Comparison of ENCODE assay signal across 8 cellular contexts in the genomic region with DNA sequence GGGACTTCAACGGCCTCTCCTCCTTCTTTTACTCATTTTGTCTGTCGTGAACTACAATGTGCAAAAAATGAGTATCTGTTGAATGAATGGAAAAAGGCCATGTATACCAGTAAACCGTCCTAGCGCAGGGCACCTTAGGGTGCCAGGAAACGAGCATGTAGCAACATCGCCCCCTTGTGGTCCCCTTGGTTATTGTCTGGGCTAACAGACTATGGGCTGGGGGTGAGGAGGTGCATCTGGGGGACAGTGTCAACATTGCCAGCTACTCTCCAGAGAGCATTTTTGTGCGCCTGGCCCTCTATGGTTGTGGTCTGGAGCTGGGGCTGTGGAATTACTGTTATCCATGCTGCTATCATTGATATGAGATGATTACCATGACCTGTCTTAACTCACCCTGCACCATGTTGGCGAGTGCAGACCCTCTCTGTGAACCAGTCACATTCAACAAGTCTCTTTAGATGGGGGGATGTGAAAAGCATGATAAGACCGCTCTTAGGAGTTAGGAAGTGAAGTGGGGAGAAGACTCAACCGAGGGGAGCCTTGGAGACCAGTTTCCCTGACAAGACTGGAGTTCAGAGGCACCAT. TPM values are rescaled to one million over a fixed set of nuclear protein-coding genes. Genes with fewer than 3 reads are reported as not detected.
A peak's percentile ranks its signal among the peaks of the same experiment; 100 is the strongest.
DNase-seq lines count a peak whose midpoint lies in the region; ATAC-seq and TF ChIP-seq lines count a peak whose summit lies in the region.

No MANE protein-coding gene starts in this region.

- no peak overlapping the region for H3K4me3 ChIP-seq in fibroblast of the aortic adventitia (ENCODE audit: low read depth, low read length)

- no peaks in the 10 kb centered on the region for H3K4me1 Mint-ChIP-seq in osteocyte (ENCODE audit: unreplicated experiment)
- H3K4me1 Mint-ChIP-seq in type B pancreatic cell (ENCODE audit: unreplicated experiment) = peaks cover 4% of the 10 kb centered on the region

- H3K27me3 Mint-ChIP-seq in osteocyte (ENCODE audit: unreplicated experiment) (no peaks in the 10 kb centered on the region), type B pancreatic cell (no peaks in the 10 kb centered on the region)

- H3K9me3 Mint-ChIP-seq in osteocyte (ENCODE audit: unreplicated experiment) (no peaks in the 10 kb centered on the region), type B pancreatic cell (no peaks in the 10 kb centered on the region)

- H3K4me3 Mint-ChIP-seq in osteocyte (ENCODE audit: unreplicated experiment) (no peak overlapping the region), type B pancreatic cell (no peak overlapping the region)

- no peak overlapping the region for H3K27ac ChIP-seq in C4-2B

- H3K36me3 Mint-ChIP-seq in osteocyte (ENCODE audit: unreplicated experiment) (peaks cover 25% of the 10 kb centered on the region), type B pancreatic cell (peaks cover 16% of the 10 kb centered on the region)

- peak; percentile 84 for DNase-seq in OCI-M1 (lab: John Stamatoyannopoulos, UW)
- peak; percentile 70 for DNase-seq in activated T-cell treated with anti-CD3 and anti-CD28 coated beads for 48 hours (ENCODE audit: low read depth)
- peak; percentile 54 for DNase-seq in fibroblast of the aortic adventitia (ENCODE audit: low read depth)
- no peak for DNase-seq in osteocyte (ENCODE audit: extremely low spot score, unreplicated experiment)
- no peak for DNase-seq in type B pancreatic cell (ENCODE audit: extremely low spot score, unreplicated experiment)

- TF ChIP-seq CTCF in C4-2B (conservative IDR thresholded peaks at IDR 0.05) (peak; percentile 95), fibroblast of the aortic adventitia (IDR thresholded peaks at IDR 0.05; ENCODE audit: insufficient read depth, low read length) (peak; percentile 90), osteocyte (IDR thresholded peaks at IDR 0.05) (peak; percentile 63), type B pancreatic cell (conservative IDR thresholded peaks at IDR 0.05) (peak; percentile 89)

- ATAC-seq in HG02885 (IDR thresholded peaks at IDR 0.05; ENCODE audit: poor library complexity, unreplicated experiment) (peak; percentile 37), HG03457 (IDR thresholded peaks at IDR 0.05; ENCODE audit: unreplicated experiment) (no peak)

- H3K27ac Mint-ChIP-seq in osteocyte (ENCODE audit: unreplicated experiment) = no peak overlapping the region
- no peak overlapping the region for H3K27ac Mint-ChIP-seq in type B pancreatic cell

RNA-seq across cellular contexts. Expression of a gene that starts 22.8 kb away (rescaled TPM):
- total RNA-seq in fibroblast of the aortic adventitia (ENCODE audit: low replicate concordance) = not detected in 2 replicates
- not detected in 2 replicates for total RNA-seq in osteocyte
- 0.27 and 0.36 TPM in 2 replicates for total RNA-seq in type B pancreatic cell (ENCODE audit: low replicate concordance)

RNA-seq across cellular contexts. Expression of a gene that starts 41.4 kb away (rescaled TPM):
- 17.3 and 30.6 TPM in 2 replicates for total RNA-seq in fibroblast of the aortic adventitia (ENCODE audit: low replicate concordance)
- 31.5 and 35.8 TPM in 2 replicates for total RNA-seq in osteocyte
- 44.6 and 51.9 TPM in 2 replicates for total RNA-seq in type B pancreatic cell (ENCODE audit: low replicate concordance)

RNA-seq across cellular contexts. Expression of a gene that starts 42.1 kb away (rescaled TPM):
- total RNA-seq in fibroblast of the aortic adventitia (ENCODE audit: low replicate concordance) (11.0 and 14.1 TPM in 2 replicates), osteocyte (9.8 and 10.4 TPM in 2 replicates), type B pancreatic cell (ENCODE audit: low replicate concordance) (13.4 and 14.3 TPM in 2 replicates)

RNA-seq across cellular contexts. Expression of a gene that starts 54.4 kb away (rescaled TPM):
- 11.3 and 35.4 TPM in 2 replicates for total RNA-seq in fibroblast of the aortic adventitia (ENCODE audit: low replicate concordance)
- total RNA-seq in osteocyte = 57.7 and 65.1 TPM in 2 replicates
- total RNA-seq in type B pancreatic cell (ENCODE audit: low replicate concordance) = 77.4 and 88.8 TPM in 2 replicates

RNA-seq across cellular contexts. Expression of a gene that starts 54.7 kb away (rescaled TPM):
- total RNA-seq in fibroblast of the aortic adventitia (ENCODE audit: low replicate concordance) = 81.5 and 106 TPM in 2 replicates
- 20.1 and 22.0 TPM in 2 replicates for total RNA-seq in osteocyte
- 18.1 and 21.4 TPM in 2 replicates for total RNA-seq in type B pancreatic cell (ENCODE audit: low replicate concordance)

Comparison
In these comparisons a context has a peak if more than half of its experiments do, and no peak if none do; other contexts are left out.
1. DNase-seq: peak in OCI-M1 (single experiment), activated T-cell treated with anti-CD3 and anti-CD28 coated beads for 48 hours (single experiment) and fibroblast of the aortic adventitia (single experiment); none in osteocyte (single experiment) and type B pancreatic cell (single experiment).
2. Peak in every context shown above with its lines, with median percentiles within 50 percentile points of each other: CTCF ChIP-seq.